25 cellular contexts compared by ENCODE assay signal in genomic region chr18:31773774-31774476, GRCh38. TPM values are rescaled to one million over a fixed set of nuclear protein-coding genes. Genes with fewer than 3 reads are reported as not detected.
A peak's percentile ranks its signal among the peaks of the same experiment; 100 is the strongest.
DNase-seq lines count a peak whose midpoint lies in the region; ATAC-seq and TF ChIP-seq lines count a peak whose summit lies in the region.
"Had no signal": no experiment of that assay in that cellular context is flagged by ENCODE, and none has a peak within 500 bp of the region (broad histone marks: within the 10 kb centered on the region; RNA-seq: fewer than 3 reads in every experiment).

No MANE protein-coding gene starts in this region.

- no peaks in the 10 kb centered on the region for H4K20me1 ChIP-seq in OCI-LY3 (ENCODE audit: insufficient read depth, low read length)

- H3K4me2 ChIP-seq in OCI-LY3 (ENCODE audit: low read length) = peak overlapping the region; percentile 40
- H3K4me2 ChIP-seq: hepatocyte, smooth muscle cell had no signal

- H3K9me3 ChIP-seq in OCI-LY3 (ENCODE audit: insufficient read depth, low read length) = peaks cover 12% of the 10 kb centered on the region
- peaks cover 2% of the 10 kb centered on the region for H3K9me3 ChIP-seq in WERI-Rb-1 (ENCODE audit: severe bottlenecking)

- peak overlapping the region; percentile 68 for H2AFZ ChIP-seq in OCI-LY3 (ENCODE audit: low read depth, low read length)
- H2AFZ ChIP-seq: hepatocyte, parathyroid adenoma had no signal

- DNase-seq in WERI-Rb-1 = no peak
- DNase-seq in progenitor cell of endocrine pancreas (ENCODE audit: low spot score, unreplicated experiment) = no peak
- no peak for DNase-seq in mesenteric fat pad (ENCODE audit: low spot score)
- DNase-seq: activated CD8-positive, alpha-beta T cell treated with anti-CD3 and anti-CD28 coated beads for 36 hours; C1 segment of cervical spinal cord; DMS79; effector memory CD8-positive, alpha-beta T cell; NCI-H1048; NCI-H748 treated with DMSO at 0.1 percent for 48 hours; trophoblast cell had no signal

- 0 out of 2 replicates have a peak overlapping the region, but pooled peaks have one; percentile 23 for H3K4me3 ChIP-seq in GM08714 (ENCODE audit: low read length)
- peak overlapping the region; percentile 51 for H3K4me3 ChIP-seq in OCI-LY3 (ENCODE audit: low read length)
- H3K4me3 ChIP-seq in WERI-Rb-1 (ENCODE audit: low read depth, low read length) = no peak overlapping the region
- H3K4me3 ChIP-seq: hepatocyte, smooth muscle cell had no signal

- no peak overlapping the region for H3K4me3 Mint-ChIP-seq in progenitor cell of endocrine pancreas (ENCODE audit: low read depth)
- H3K4me3 Mint-ChIP-seq: activated CD8-positive, alpha-beta T cell treated with anti-CD3 and anti-CD28 coated beads for 36 hours; effector memory CD8-positive, alpha-beta T cell; IgD-negative memory B cell; stimulated activated memory B cell treated with anti-CD40 and anti-IgM and Interleukin-4, amounts not matched to agents 10 μg/mL and 1 μg/mL and 100 μg/mL, for 72 hours had no signal

- peaks cover 6% of the 10 kb centered on the region for H3K36me3 Mint-ChIP-seq in progenitor cell of endocrine pancreas (ENCODE audit: insufficient read depth)
- H3K36me3 Mint-ChIP-seq: IgD-negative memory B cell had no signal

- TF ChIP-seq CTCF in OCI-LY3 (IDR thresholded peaks at IDR 0.05; ENCODE audit: low read depth, low read length) (no peak), WERI-Rb-1 (IDR thresholded peaks at IDR 0.05; ENCODE audit: low read depth, low read length) (no peak), progenitor cell of endocrine pancreas (IDR thresholded peaks at IDR 0.05; ENCODE audit: unreplicated experiment) (no peak)

- H3K4me1 ChIP-seq in OCI-LY3 (ENCODE audit: low read length) = peaks cover 7% of the 10 kb centered on the region
- H3K4me1 ChIP-seq: parathyroid adenoma had no signal

- no peaks in the 10 kb centered on the region for H3K79me2 ChIP-seq in OCI-LY3 (ENCODE audit: low read length)
- H3K79me2 ChIP-seq: hepatocyte, parathyroid adenoma had no signal

- H3K9ac ChIP-seq in OCI-LY3 (ENCODE audit: low read length) = no peak overlapping the region
- H3K9ac ChIP-seq: parathyroid adenoma had no signal

- no peaks in the 10 kb centered on the region for H3K27me3 Mint-ChIP-seq in progenitor cell of endocrine pancreas
- H3K27me3 Mint-ChIP-seq: activated CD8-positive, alpha-beta T cell treated with anti-CD3 and anti-CD28 coated beads for 36 hours had no signal

- H3K27me3 ChIP-seq in OCI-LY3 (ENCODE audit: low read depth, low read length) = no peaks in the 10 kb centered on the region
- no peaks in the 10 kb centered on the region for H3K27me3 ChIP-seq in WERI-Rb-1 (ENCODE audit: insufficient read depth, low read depth, severe bottlenecking)
- H3K27me3 ChIP-seq: hepatocyte had no signal

- no peak overlapping the region for H3K27ac Mint-ChIP-seq in progenitor cell of endocrine pancreas
- H3K27ac Mint-ChIP-seq: activated CD8-positive, alpha-beta T cell treated with anti-CD3 and anti-CD28 coated beads for 36 hours; effector memory CD8-positive, alpha-beta T cell; IgD-negative memory B cell; stimulated activated memory B cell treated with anti-CD40 and anti-IgM and Interleukin-4, amounts not matched to agents 10 μg/mL and 1 μg/mL and 100 μg/mL, for 72 hours had no signal

- H3K36me3 ChIP-seq in OCI-LY3 (replicated peaks; ENCODE audit: low read depth, low read length) = peaks cover 4% of the 10 kb centered on the region
- H3K36me3 ChIP-seq in WERI-Rb-1 = no peaks in the 10 kb centered on the region

- ATAC-seq in GM19438 (IDR thresholded peaks at IDR 0.05; ENCODE audit: low read depth, unreplicated experiment) = peak; percentile 31
- ATAC-seq in HG02870 (IDR thresholded peaks at IDR 0.05; ENCODE audit: unreplicated experiment) = peak; percentile 46
- ATAC-seq in GM21447 (IDR thresholded peaks at IDR 0.05; ENCODE audit: unreplicated experiment) = no peak
- ATAC-seq: activated CD8-positive, alpha-beta T cell treated with anti-CD3 and anti-CD28 coated beads for 36 hours; effector memory CD8-positive, alpha-beta T cell; HCT116 had no signal

- peaks cover 3% of the 10 kb centered on the region for H3K4me1 Mint-ChIP-seq in progenitor cell of endocrine pancreas (ENCODE audit: low read depth)
- H3K4me1 Mint-ChIP-seq: IgD-negative memory B cell had no signal

- H3K27ac ChIP-seq in OCI-LY3 (ENCODE audit: low read length) (no peak overlapping the region), WERI-Rb-1 (no peak overlapping the region)
- H3K27ac ChIP-seq: hepatocyte, parathyroid adenoma, VCaP had no signal

- peaks cover 9% of the 10 kb centered on the region for H3K9me3 Mint-ChIP-seq in progenitor cell of endocrine pancreas (ENCODE audit: low read depth)

RNA-seq across cellular contexts. Expression of gene SLC25A52, which starts 13.2 kb away (rescaled TPM):
- not detected in 2 replicates for total RNA-seq in progenitor cell of endocrine pancreas
- total RNA-seq in mesenteric fat pad = not detected
- total RNA-seq: A172; activated CD8-positive, alpha-beta T cell treated with anti-CD3 and anti-CD28 coated beads for 36 hours; cardiac septum; hepatocyte; RPMI7951; smooth muscle cell had no signal
